Comparison of ENCODE assay signal across 1 cellular context in genomic region chr22:46830001-46830715, GRCh38.
TF ChIP-seq lines count a peak whose summit lies in the region.

No MANE protein-coding gene starts in this region.

TF ChIP-seq in Ishikawa, 13 proteins besides CTCF, POLR2A, EP300 and RAD21 (continued from another document):
- TF ChIP-seq REST (IDR thresholded peaks at IDR 0.05; ENCODE audit: low read depth) (no peak), MAX (IDR thresholded peaks at IDR 0.05) (peak; percentile 49; the same call in 1 of the 2 replicates), TEAD4 (IDR thresholded peaks at IDR 0.05) (peak; percentile 32; the same call in 1 of the 2 replicates), ZBTB7A (IDR thresholded peaks at IDR 0.05; ENCODE audit: low read depth) (no peak), YY1 (IDR thresholded peaks at IDR 0.05; ENCODE audit: low read depth) (0 out of 2 replicates have a peak, but pooled peaks have one; percentile 19), CEBPB (IDR thresholded peaks at IDR 0.05) (no peak)
